8 cellular contexts compared by ENCODE assay signal in genomic region chr16:57863434-57864160, GRCh38.
DNase-seq lines count a peak whose midpoint lies in the region; ATAC-seq, FAIRE-seq and TF ChIP-seq lines count a peak whose summit lies in the region.

No MANE protein-coding gene starts in this region.

- H3K9me3 ChIP-seq in breast epithelium (no peaks in the 10 kb centered on the region), keratinocyte (ENCODE audit: control insufficient read depth, low read depth, low read length) (no peaks in the 10 kb centered on the region), suprapubic skin (no peaks in the 10 kb centered on the region)

- 1% methylated on average over 5 of the region's 5 CpGs for WGBS in suprapubic skin

- H3K27ac ChIP-seq in breast epithelium = no peak overlapping the region
- no peak overlapping the region for H3K27ac ChIP-seq in keratinocyte (ENCODE audit: control insufficient read depth, insufficient read depth, low read length)
- no peak overlapping the region for H3K27ac ChIP-seq in suprapubic skin

- peak; percentile 84 for FAIRE-seq in keratinocyte (lab: Jason Lieb, UNC)

- peak; percentile 71 for DNase-seq in NCI-H1092 treated with DMSO at 0.1 percent for 48 hours (lab: John Stamatoyannopoulos, UW)
- DNase-seq in NCI-H1092 (lab: John Stamatoyannopoulos, UW) = no peak
- DNase-seq in NCI-H446 treated with DMSO at 0.1 percent for 48 hours (lab: John Stamatoyannopoulos, UW) = peak; percentile 18
- peak in 1 of 2 donors; percentile 61 for DNase-seq in breast epithelium (ENCODE audit: low spot score in 2 of 2)
- DNase-seq in keratinocyte (ENCODE audit: low read depth, low spot score) = no peak
- peak; percentile 77 to 82 for DNase-seq in suprapubic skin (ENCODE audit: low spot score in 2 of 2)
- DNase-seq in activated effector memory CD4-positive, alpha-beta T cell treated with Interleukin-2 at 50 U/mL for 16 hours = no peak

- H3K79me2 ChIP-seq in keratinocyte (ENCODE audit: control insufficient read depth, insufficient read depth, low read length) = no peaks in the 10 kb centered on the region

- no peak for TF ChIP-seq EP300 in suprapubic skin (IDR thresholded peaks at IDR 0.05)

- H3K9me1 ChIP-seq in keratinocyte (ENCODE audit: control insufficient read depth, extremely low read depth, insufficient read depth, low read length) = no peaks in the 10 kb centered on the region

- H3K4me3 ChIP-seq in breast epithelium (no peak overlapping the region), keratinocyte (ENCODE audit: control insufficient read depth in 2 of 3, extremely low read depth in 1 of 3, insufficient read depth in 2 of 3, low read depth in 1 of 3, low read length in 3 of 3) (no peak overlapping the region), suprapubic skin (no peak overlapping the region)

- peak overlapping the region; percentile 8 for H3K4me2 ChIP-seq in keratinocyte (ENCODE audit: control insufficient read depth, extremely low read depth, insufficient read depth, low read depth, low read length)

- H3K4me1 ChIP-seq in breast epithelium (no peaks in the 10 kb centered on the region), keratinocyte (ENCODE audit: control insufficient read depth, extremely low read depth, insufficient read depth, low read length) (peaks cover 28% of the 10 kb centered on the region), suprapubic skin (peaks cover 8% of the 10 kb centered on the region)

- dilution Hi-C loops in keratinocyte (cut with MboI; ENCODE audit: extremely low pct_ligation_motif_present, low sequenced_read_pairs) = no loop called here

- no peak overlapping the region for H3K9ac ChIP-seq in keratinocyte (ENCODE audit: control insufficient read depth, extremely low read depth, insufficient read depth, low read length)

- TF ChIP-seq POLR2A in breast epithelium (IDR thresholded peaks at IDR 0.05) (no peak), suprapubic skin (IDR thresholded peaks at IDR 0.05) (no peak)

- intact Hi-C loops in breast epithelium (cut with DNase I; ENCODE audit: low total_unique reads) = no loop called here

- ATAC-seq in GM18517 (IDR thresholded peaks at IDR 0.05; ENCODE audit: unreplicated experiment) = no peak

- H2AFZ ChIP-seq in keratinocyte (ENCODE audit: control insufficient read depth, low read length) = no peak overlapping the region

- peak in 2 of 3 donors; percentile 58 to 59 for TF ChIP-seq CTCF in breast epithelium (IDR thresholded peaks at IDR 0.05)
- peak; percentile 68 to 82 (median 69) for TF ChIP-seq CTCF in keratinocyte (optimal IDR thresholded peaks at IDR 0.05 in 1 of 3, IDR thresholded peaks at IDR 0.05 in 1 of 3, conservative IDR thresholded peaks at IDR 0.05 in 1 of 3; ENCODE audit: extremely low read depth in 1 of 3, insufficient read depth in 2 of 3, low read length in 3 of 3)
- TF ChIP-seq CTCF in suprapubic skin (IDR thresholded peaks at IDR 0.05) = peak in 1 of 2 donors; percentile 53

- H4K20me1 ChIP-seq in keratinocyte (ENCODE audit: control insufficient read depth, extremely low read depth, insufficient read depth, low read length) = no peaks in the 10 kb centered on the region

- H3K36me3 ChIP-seq in breast epithelium (no peaks in the 10 kb centered on the region), keratinocyte (ENCODE audit: control insufficient read depth in 2 of 2, extremely low read depth in 1 of 2, insufficient read depth in 2 of 2, low read length in 2 of 2) (no peaks in the 10 kb centered on the region), suprapubic skin (no peaks in the 10 kb centered on the region)

- no peaks in the 10 kb centered on the region for H3K27me3 ChIP-seq in breast epithelium
- no peaks in the 10 kb centered on the region for H3K27me3 ChIP-seq in keratinocyte (ENCODE audit: control insufficient read depth, extremely low read depth, insufficient read depth, low read length)
- no peaks in the 10 kb centered on the region for H3K27me3 ChIP-seq in suprapubic skin

Comparison
In these comparisons a context has a peak if more than half of its experiments do, and no peak if none do; other contexts are left out.
1. DNase-seq: peak in NCI-H1092 treated with DMSO at 0.1 percent for 48 hours (single experiment), NCI-H446 treated with DMSO at 0.1 percent for 48 hours (single experiment) and suprapubic skin (2 of 2); none in NCI-H1092 (single experiment), keratinocyte (single experiment) and activated effector memory CD4-positive, alpha-beta T cell treated with Interleukin-2 at 50 U/mL for 16 hours (single experiment).